19 cellular contexts compared by ENCODE assay signal in genomic region chr7:66276363-66276762, GRCh38.
DNase-seq lines count a peak whose midpoint lies in the region; ATAC-seq, FAIRE-seq and TF ChIP-seq lines count a peak whose summit lies in the region.
"Had no signal": no experiment of that assay in that cellular context is flagged by ENCODE, and none has a peak within 500 bp of the region (broad histone marks: within the 10 kb centered on the region; RNA-seq: fewer than 3 reads in every experiment).

No MANE protein-coding gene starts in this region.

- 92% methylated on average over 3 of the region's 3 CpGs for WGBS in A549 (ENCODE audit: missing lambda C conversion rate)
- WGBS in lower leg skin, 2 donors: 60 to 66% methylated on average over 3 of the region's 3 CpGs

- CTCF ChIA-PET in A549 (lab: Yijun Ruan, JAX): interaction anchor here (0.6 kb wide), 1 partner anchor 54 kb away, joined by 3 read pairs; no protein-coding TSS in a partner anchor

- no peak for TF ChIP-seq EP300 in A549 (IDR thresholded peaks at IDR 0.05)

- no peaks in the 10 kb centered on the region; the same call in 1 of the 2 replicates for H3K27me3 Mint-ChIP-seq in HFFc6 (ENCODE audit: insufficient read depth)

- H3K9me3 Mint-ChIP-seq in HFFc6: peaks cover 4% of the 10 kb centered on the region; the same call in 1 of the 2 replicates

- no peaks in the 10 kb centered on the region for H4K20me1 ChIP-seq in osteoblast (ENCODE audit: insufficient read depth, low read length)

- DNase-seq in A549 (ENCODE audit: low read depth in 1 of 2, low spot score in 1 of 2) (no peak), HFFc6 (no peak), osteoblast (ENCODE audit: insufficient read length, low spot score, missing footprints) (no peak), NCI-H748 (lab: John Stamatoyannopoulos, UW; ENCODE audit: unreplicated experiment) (no peak), lower leg skin (ENCODE audit: low spot score in 2 of 2) (no peak)
- DNase-seq: GDM1; H7; MG63; NCI-H1092; NCI-H1436 treated with DMSO at 0.1 percent for 48 hours; NCI-H2029 treated with DMSO at 0.1 percent for 48 hours; NCI-H748 treated with DMSO at 0.1 percent for 48 hours; NK-92 treated with Interleukin-12 subunit alpha and Interleukin-12 subunit beta, amount 100 ng/mL, for 24 hours; Peyer's patch; Right ventricle myocardium superior had no signal

- peaks cover 40% of the 10 kb centered on the region for H3K4me1 Mint-ChIP-seq in HFFc6 (ENCODE audit: low read depth)

- H3K4me3 Mint-ChIP-seq in HFFc6: no peak overlapping the region

- peak; percentile 18 for FAIRE-seq in A549 (lab: Jason Lieb, UNC)
- peak; percentile 50 for FAIRE-seq in endometrium (lab: Jason Lieb, UNC)

- ATAC-seq in A549 (no peak), HG02938 (IDR thresholded peaks at IDR 0.05; ENCODE audit: unreplicated experiment) (no peak)

- intact Hi-C loops in lower leg skin (cut with DNase I; ENCODE audit: low total_unique reads): no loop called here

- H2AFZ ChIP-seq in osteoblast (ENCODE audit: low read length): no peak overlapping the region

- TF ChIP-seq CTCF in A549 (IDR thresholded peaks at IDR 0.05) (no peak), HFFc6 (IDR thresholded peaks at IDR 0.05) (no peak), osteoblast (IDR thresholded peaks at IDR 0.05; ENCODE audit: extremely low read depth, low read depth, low read length) (no peak), lower leg skin (IDR thresholded peaks at IDR 0.05) (no peak)

- H3K4me2 ChIP-seq in A549 (no peak overlapping the region), osteoblast (ENCODE audit: insufficient read depth, low read length) (no peak overlapping the region)

- H3K27ac Mint-ChIP-seq in HFFc6: 0 out of 2 replicates have a peak overlapping the region, but pooled peaks have one; percentile 55

- no peak overlapping the region for H3K27ac ChIP-seq in A549
- peak overlapping the region; percentile 63 for H3K27ac ChIP-seq in osteoblast (ENCODE audit: low read depth, low read length)
- H3K27ac ChIP-seq: C4-2B, HL-60, Peyer's patch had no signal

- POLR2A ChIA-PET in A549 (lab: Yijun Ruan, JAX): no interaction called here

- TF ChIP-seq RAD21 in A549 (conservative IDR thresholded peaks at IDR 0.05 in 1 of 2, IDR thresholded peaks at IDR 0.05 in 1 of 2): no peak

- no peaks in the 10 kb centered on the region for H3K27me3 ChIP-seq in osteoblast (ENCODE audit: insufficient read depth, low read length)
- H3K27me3 ChIP-seq: MG63, Peyer's patch had no signal

- peaks cover 70% of the 10 kb centered on the region for H3K79me2 ChIP-seq in osteoblast (ENCODE audit: insufficient read depth, low read length)

- no peaks in the 10 kb centered on the region for H3K36me3 ChIP-seq in osteoblast (ENCODE audit: insufficient read depth, low read length)
- H3K36me3 ChIP-seq: Peyer's patch had no signal

- no peak for TF ChIP-seq POLR2A in A549 (IDR thresholded peaks at IDR 0.05; ENCODE audit: low read length)
- TF ChIP-seq POLR2A in lower leg skin (IDR thresholded peaks at IDR 0.05): no peak

- H3K4me1 ChIP-seq in A549 (no peaks in the 10 kb centered on the region; the same call in 2 of the 3 replicates), osteoblast (ENCODE audit: insufficient read depth, low read length) (peaks cover 32% of the 10 kb centered on the region)
- H3K4me1 ChIP-seq: Peyer's patch had no signal

- H3K4me3 ChIP-seq in A549 (no peak overlapping the region), osteoblast (ENCODE audit: insufficient read depth, low read length) (no peak overlapping the region), lower leg skin (ENCODE audit: low read depth, poor library complexity, severe bottlenecking) (no peak overlapping the region)
- H3K4me3 ChIP-seq: MG63, Peyer's patch had no signal

- H3K9me3 ChIP-seq in A549 (no peaks in the 10 kb centered on the region; the same call in 2 of the 3 replicates), osteoblast (ENCODE audit: low read depth, low read length) (no peaks in the 10 kb centered on the region)
- H3K9me3 ChIP-seq: MG63, Peyer's patch had no signal

- H3K36me3 Mint-ChIP-seq in HFFc6 (ENCODE audit: low read depth): peaks cover 13% of the 10 kb centered on the region

TF ChIP-seq in A549, 52 proteins besides CTCF, POLR2A, EP300 and RAD21:
- TF ChIP-seq TP53 (CRISPR knock-in tag; IDR thresholded peaks at IDR 0.05) (no peak), ZNF302 (CRISPR knock-in tag; IDR thresholded peaks at IDR 0.05) (no peak), RARB (CRISPR knock-in tag; IDR thresholded peaks at IDR 0.05) (no peak), SREBF2 (IDR thresholded peaks at IDR 0.05) (no peak), HOXA7 (CRISPR knock-in tag; IDR thresholded peaks at IDR 0.05) (no peak), CBX8 (IDR thresholded peaks at IDR 0.05) (no peak), JUNB (IDR thresholded peaks at IDR 0.05) (no peak), RNF2 (IDR thresholded peaks at IDR 0.05; ENCODE audit: borderline replicate concordance, low read depth) (no peak), FOXS1 (CRISPR knock-in tag; IDR thresholded peaks at IDR 0.05) (no peak), HOXB13 (CRISPR knock-in tag; IDR thresholded peaks at IDR 0.05; ENCODE audit: low read depth) (no peak), NPAS2 (CRISPR knock-in tag; IDR thresholded peaks at IDR 0.05; ENCODE audit: borderline replicate concordance) (no peak), MAZ (IDR thresholded peaks at IDR 0.05; ENCODE audit: borderline replicate concordance, low read depth, low read length) (no peak), JUN (IDR thresholded peaks at IDR 0.05) (no peak), ELK1 (IDR thresholded peaks at IDR 0.05; ENCODE audit: low read depth, low read length) (no peak), EHF (CRISPR knock-in tag; IDR thresholded peaks at IDR 0.05) (no peak), ZFP36 (IDR thresholded peaks at IDR 0.05; ENCODE audit: borderline replicate concordance, partially characterized antibody) (no peak)
